Comparison of ENCODE assay signal across 20 cellular contexts in the genomic region with DNA sequence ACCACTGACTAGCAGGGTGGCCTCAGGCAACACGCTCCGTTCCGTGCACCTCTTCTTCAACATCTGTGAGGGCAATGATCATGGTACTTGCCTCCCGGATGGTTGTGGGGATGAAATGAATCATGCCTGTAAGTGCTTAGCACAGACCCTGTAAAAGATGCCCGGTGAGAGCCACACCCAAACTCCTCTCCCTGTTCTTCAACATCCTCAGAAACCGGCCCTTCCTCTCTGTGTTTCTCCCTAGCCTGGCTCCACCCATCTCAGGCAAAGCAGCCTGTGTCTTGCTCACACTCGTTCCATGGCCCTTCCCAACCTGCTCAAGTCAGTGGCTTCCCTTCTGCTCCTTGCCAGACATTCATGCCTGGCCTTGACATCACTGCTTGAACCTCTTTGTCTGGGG. TPM values are rescaled to one million over a fixed set of nuclear protein-coding genes. Genes with fewer than 3 reads are reported as not detected.
DNase-seq lines count a peak whose midpoint lies in the region; ATAC-seq, FAIRE-seq and TF ChIP-seq lines count a peak whose summit lies in the region.
"Had no signal": no experiment of that assay in that cellular context is flagged by ENCODE, and none has a peak within 500 bp of the region (broad histone marks: within the 10 kb centered on the region; RNA-seq: fewer than 3 reads in every experiment).

No MANE protein-coding gene starts in this region.

- in situ Hi-C loops in IMR-90 (cut with MboI; ENCODE audit: low sequenced_read_pairs): no loop called here

- intact Hi-C loops in IMR-90 (cut with micrococcal nuclease) (no loop called here), mucosa of descending colon (cut with DNase I, micrococcal nuclease) (no loop called here), right lobe of liver (cut with DNase I) (no loop called here)

- H2AK5ac ChIP-seq in IMR-90 (ENCODE audit: low read depth, low read length): peak overlapping the region; percentile 99

- H3K4me3 Mint-ChIP-seq in endothelial cell (ENCODE audit: unreplicated experiment): no peak overlapping the region
- H3K4me3 Mint-ChIP-seq: activated B cell treated with CpG ODN at 0.5 μM for 24 hours; activated naive CD4-positive, alpha-beta T cell treated with anti-CD3 and anti-CD28 coated beads, Interleukin-2, amount 10 ng/mL, durations not matched to agents 7 days and 5 days; stimulated activated naive B cell treated with anti-CD40 and anti-IgM and Interleukin-4, amounts not matched to agents 10 μg/mL and 1 μg/mL and 100 μg/mL, for 72 hours; T-cell had no signal

- H4K20me1 ChIP-seq in IMR-90 (ENCODE audit: insufficient read depth, low read length): no peaks in the 10 kb centered on the region
- H4K20me1 ChIP-seq: BLaER1 had no signal

- H2BK120ac ChIP-seq in IMR-90 (ENCODE audit: low read depth, low read length): peak overlapping the region; percentile 82

- H3K27me3 ChIP-seq in IMR-90 (ENCODE audit: control insufficient read depth, insufficient read depth, low read length): no peaks in the 10 kb centered on the region
- no peaks in the 10 kb centered on the region for H3K27me3 ChIP-seq in right lobe of liver
- H3K27me3 ChIP-seq: BLaER1, cardiac muscle cell had no signal

- H2BK5ac ChIP-seq in IMR-90 (ENCODE audit: low read depth, low read length, poor library complexity, severe bottlenecking): peak overlapping the region; percentile 67

- H4K91ac ChIP-seq in IMR-90 (ENCODE audit: insufficient read depth, low read depth, low read length): peak overlapping the region; percentile 85

- H4K5ac ChIP-seq in IMR-90 (ENCODE audit: low read depth, low read length): peak overlapping the region; percentile 55

- dilution Hi-C loops in IMR-90 (cut with HindIII; ENCODE audit: low sequenced_read_pairs, unreplicated experiment): no loop called here

- H4K8ac ChIP-seq in IMR-90 (ENCODE audit: low read depth in 2 of 2, low read length in 2 of 2): peak overlapping the region; percentile 79 to 91; a peak in 3 of 4 replicates

- H3K4me2 ChIP-seq in IMR-90 (ENCODE audit: low read depth, low read length): no peak overlapping the region
- H3K4me2 ChIP-seq: BLaER1 had no signal

- H3K9me3 Mint-ChIP-seq in endothelial cell (ENCODE audit: unreplicated experiment): no peaks in the 10 kb centered on the region
- H3K9me3 Mint-ChIP-seq: activated B cell treated with CpG ODN at 0.5 μM for 24 hours; activated naive CD4-positive, alpha-beta T cell treated with anti-CD3 and anti-CD28 coated beads, Interleukin-2, amount 10 ng/mL, durations not matched to agents 7 days and 5 days; stimulated activated naive B cell treated with anti-CD40 and anti-IgM and Interleukin-4, amounts not matched to agents 10 μg/mL and 1 μg/mL and 100 μg/mL, for 72 hours; T-cell had no signal

- H3K18ac ChIP-seq in IMR-90 (ENCODE audit: low read depth, low read length): peak overlapping the region; percentile 92

- TF ChIP-seq CTCF in IMR-90 (conservative IDR thresholded peaks at IDR 0.05; ENCODE audit: low read depth, low read length) (no peak), choroid plexus epithelial cell (conservative IDR thresholded peaks at IDR 0.05; ENCODE audit: low read depth, low read length) (no peak), mucosa of descending colon (IDR thresholded peaks at IDR 0.05) (no peak), right lobe of liver (IDR thresholded peaks at IDR 0.05) (no peak), endothelial cell (IDR thresholded peaks at IDR 0.05; ENCODE audit: unreplicated experiment) (no peak), D721Med (IDR thresholded peaks at IDR 0.05; ENCODE audit: insufficient read depth, missing control alignments) (no peak)

- peak overlapping the region; percentile 85 for H2BK20ac ChIP-seq in IMR-90 (ENCODE audit: low read depth, low read length)

- no CpG with 5 or more reads among the region's 7 CpGs for WGBS in IMR-90 (ENCODE audit: extremely low coverage in 2 of 2, insufficient read length in 1 of 2), 2 experiments
- 59% methylated on average over 7 of the region's 7 CpGs for WGBS in right lobe of liver (ENCODE audit: insufficient coverage, low coverage, low lambda C conversion rate, missing lambda C conversion rate)

- BruUV-seq in IMR-90 (replicated peaks; lab: Mats Ljungman, UMichigan): no TSS peak

- no peaks in the 10 kb centered on the region for H3K4me1 Mint-ChIP-seq in endothelial cell (ENCODE audit: unreplicated experiment)
- H3K4me1 Mint-ChIP-seq: activated B cell treated with CpG ODN at 0.5 μM for 24 hours; activated naive CD4-positive, alpha-beta T cell treated with anti-CD3 and anti-CD28 coated beads, Interleukin-2, amount 10 ng/mL, durations not matched to agents 7 days and 5 days; T-cell had no signal

- peak overlapping the region; percentile 94 for H2AK9ac ChIP-seq in IMR-90 (replicated peaks; ENCODE audit: low read depth, low read length, poor library complexity)

- no peak overlapping the region for H3K9ac ChIP-seq in IMR-90 (ENCODE audit: low read depth, low read length)
- H3K9ac ChIP-seq: BLaER1 had no signal

- H3K9me1 ChIP-seq in IMR-90 (ENCODE audit: insufficient read depth, low read length): peaks cover 16% of the 10 kb centered on the region

- no peak for TF ChIP-seq RAD21 in IMR-90 (IDR thresholded peaks at IDR 0.05; ENCODE audit: low read length)

- H3K36me3 Mint-ChIP-seq in endothelial cell (ENCODE audit: low read depth, unreplicated experiment): no peaks in the 10 kb centered on the region
- H3K36me3 Mint-ChIP-seq: activated naive CD4-positive, alpha-beta T cell treated with anti-CD3 and anti-CD28 coated beads, Interleukin-2, amount 10 ng/mL, durations not matched to agents 7 days and 5 days; stimulated activated naive B cell treated with anti-CD40 and anti-IgM and Interleukin-4, amounts not matched to agents 10 μg/mL and 1 μg/mL and 100 μg/mL, for 72 hours; T-cell had no signal

- H3K79me1 ChIP-seq in IMR-90 (ENCODE audit: low read depth in 1 of 2, low read length in 2 of 2): 0 out of 4 replicates have a peak, but pooled peaks cover 0 to 3% of the 10 kb centered on the region in 2 experiments

- H2BK15ac ChIP-seq in IMR-90 (ENCODE audit: low read depth, low read length): peak overlapping the region; percentile 99; the same call in 2 of the 3 replicates

- CTCF ChIA-PET in IMR-90 (lab: Yijun Ruan, JAX): interaction anchor here (0.6 kb wide), 1 partner anchor 30 kb away, joined by 5 read pairs; no protein-coding TSS in a partner anchor

- H3K27me3 Mint-ChIP-seq in endothelial cell (ENCODE audit: unreplicated experiment): peaks cover 17% of the 10 kb centered on the region

- no peak for TF ChIP-seq POLR2A in IMR-90 (IDR thresholded peaks at IDR 0.05; ENCODE audit: low read depth, low read length)
- no peak for TF ChIP-seq POLR2A in right lobe of liver (IDR thresholded peaks at IDR 0.05)

- no peak for FAIRE-seq in D721Med (lab: Jason Lieb, UNC)

- H3K4ac ChIP-seq in IMR-90 (ENCODE audit: low read depth, low read length): peak overlapping the region; percentile 92

- H2AFZ ChIP-seq in IMR-90 (replicated peaks; ENCODE audit: low read length, poor library complexity): peak overlapping the region; percentile 68

- 0 out of 2 replicates have a peak overlapping the region, but pooled peaks have one; percentile 16 for H3K23ac ChIP-seq in IMR-90 (ENCODE audit: low read depth, low read length)

- H3K4me3 ChIP-seq in IMR-90 (ENCODE audit: insufficient read depth, low read depth, low read length): no peak overlapping the region
- H3K4me3 ChIP-seq in choroid plexus epithelial cell (ENCODE audit: low read depth, low read length): no peak overlapping the region
- no peak overlapping the region for H3K4me3 ChIP-seq in mucosa of descending colon
- H3K4me3 ChIP-seq in right lobe of liver: no peak overlapping the region
- H3K4me3 ChIP-seq: BLaER1, cardiac muscle cell had no signal

- H3K4me1 ChIP-seq in IMR-90 (ENCODE audit: control insufficient read depth, insufficient read depth, low read length) (peaks cover 7% of the 10 kb centered on the region), mucosa of descending colon (ENCODE audit: low read depth) (no peaks in the 10 kb centered on the region), right lobe of liver (no peaks in the 10 kb centered on the region)

- H3K9me3 ChIP-seq in IMR-90 (ENCODE audit: control insufficient read depth, insufficient read depth, low read length) (no peaks in the 10 kb centered on the region), mucosa of descending colon (no peaks in the 10 kb centered on the region), right lobe of liver (no peaks in the 10 kb centered on the region)
- H3K9me3 ChIP-seq: BLaER1 had no signal

- no peak overlapping the region for H3K27ac Mint-ChIP-seq in endothelial cell (ENCODE audit: unreplicated experiment)
- H3K27ac Mint-ChIP-seq: activated B cell treated with CpG ODN at 0.5 μM for 24 hours; activated naive CD4-positive, alpha-beta T cell treated with anti-CD3 and anti-CD28 coated beads, Interleukin-2, amount 10 ng/mL, durations not matched to agents 7 days and 5 days; stimulated activated naive B cell treated with anti-CD40 and anti-IgM and Interleukin-4, amounts not matched to agents 10 μg/mL and 1 μg/mL and 100 μg/mL, for 72 hours; T-cell had no signal

- POLR2A ChIA-PET in IMR-90 (lab: Charles Lee; ENCODE audit: unreplicated experiment): no interaction called here

- no peaks in the 10 kb centered on the region for H3K36me3 ChIP-seq in IMR-90 (ENCODE audit: control insufficient read depth, insufficient read depth, low read length)
- no peaks in the 10 kb centered on the region for H3K36me3 ChIP-seq in mucosa of descending colon (ENCODE audit: low read depth)
- no peaks in the 10 kb centered on the region for H3K36me3 ChIP-seq in right lobe of liver
- H3K36me3 ChIP-seq: BLaER1, cardiac muscle cell had no signal

- peak overlapping the region; percentile 38 for H3K14ac ChIP-seq in IMR-90 (replicated peaks; ENCODE audit: low read depth, low read length)

- H3K56ac ChIP-seq in IMR-90 (ENCODE audit: extremely low read depth, insufficient read depth, low read length): no peak overlapping the region

- H3K27ac ChIP-seq in IMR-90 (ENCODE audit: insufficient read depth, low read length): no peak overlapping the region
- H3K27ac ChIP-seq in right lobe of liver: no peak overlapping the region
- H3K27ac ChIP-seq: BLaER1, cardiac muscle cell had no signal

- DNase-seq in EH (ENCODE audit: low read depth) (peak; percentile 34), IMR-90 (peak; percentile 27), choroid plexus epithelial cell (ENCODE audit: low read depth) (peak; percentile 21), mucosa of descending colon (no peak), right lobe of liver (no peak), endothelial cell (ENCODE audit: low spot score) (no peak), D721Med (ENCODE audit: insufficient read length, low spot score) (no peak), DMS153 (lab: John Stamatoyannopoulos, UW) (no peak)
- DNase-seq: activated B cell treated with CpG ODN at 0.5 μM for 24 hours; activated naive CD4-positive, alpha-beta T cell treated with anti-CD3 and anti-CD28 coated beads, Interleukin-2, amount 10 ng/mL, durations not matched to agents 7 days and 5 days; Kasumi-1; NCI-H1694 treated with DMSO at 0.1 percent for 48 hours; NCI-H524; occipital lobe; stimulated activated naive B cell treated with anti-CD40 and anti-IgM and Interleukin-4, amounts not matched to agents 10 μg/mL and 1 μg/mL and 100 μg/mL, for 72 hours; T-cell had no signal

- ATAC-seq in IMR-90 (ENCODE audit: low read depth): 0 out of 2 replicates have a peak, but pooled peaks have one; percentile 8
- peak; percentile 21 for ATAC-seq in mucosa of descending colon
- no peak for ATAC-seq in right lobe of liver
- ATAC-seq: stimulated activated naive B cell treated with anti-CD40 and anti-IgM and Interleukin-4, amounts not matched to agents 10 μg/mL and 1 μg/mL and 100 μg/mL, for 72 hours; T-cell had no signal

RNA-seq across cellular contexts. Expression of a gene that starts 5.8 kb away (rescaled TPM):
- total RNA-seq in IMR-90 (2012; rRNA removed): 0.28 and 0.36 TPM in 2 replicates
- polyA plus RNA-seq in IMR-90 (2012; rRNA removed): 2.2 and 2.4 TPM in 2 replicates
- 1.8 and 3.3 TPM in 2 replicates for polyA plus RNA-seq in IMR-90 (2012; cell fraction: cytosol; rRNA removed)
- polyA plus RNA-seq in IMR-90 (2012; cell fraction: nucleus; rRNA removed; ENCODE audit: low replicate concordance): 1.3 and 3.8 TPM in 2 replicates
- 10 to 100 TPM in 2 of 3 donors, 1 to 10 TPM in 1; 8.2 to 14.3 (median 10.7) TPM for total RNA-seq in mucosa of descending colon
- 1 to 10 TPM; 1.0 to 4.0 (median 2.0) TPM for total RNA-seq in right lobe of liver
- 56.9 TPM for total RNA-seq in endothelial cell (ENCODE audit: unreplicated experiment)

RNA-seq across cellular contexts. Expression of a gene that starts 8.8 kb away (rescaled TPM):
- total RNA-seq in IMR-90 (2012; rRNA removed): 0.56 and 0.72 TPM in 2 replicates
- polyA plus RNA-seq in IMR-90 (2012; rRNA removed): 6.4 and 6.9 TPM in 2 replicates
- polyA plus RNA-seq in IMR-90 (2012; cell fraction: cytosol; rRNA removed): 5.1 and 5.4 TPM in 2 replicates
- 1.8 and 3.5 TPM in 2 replicates for polyA plus RNA-seq in IMR-90 (2012; cell fraction: nucleus; rRNA removed; ENCODE audit: low replicate concordance)
- not detected for total RNA-seq in mucosa of descending colon
- under 1 TPM in 1 of 6 experiments, not detected in 5; 0.24 TPM for total RNA-seq in right lobe of liver
- total RNA-seq in endothelial cell (ENCODE audit: unreplicated experiment): 0.18 TPM
- total RNA-seq: activated B cell treated with CpG ODN at 0.5 μM for 24 hours, kidney epithelial cell, occipital lobe, urinary bladder had no signal
- polyA plus RNA-seq: cardiac muscle cell had no signal

RNA-seq across cellular contexts. Expression of a gene that starts 14.0 kb away (rescaled TPM):
- total RNA-seq in IMR-90 (2012; rRNA removed): not detected in 2 replicates
- polyA plus RNA-seq in IMR-90 (2012; rRNA removed): not detected in 2 replicates
- polyA plus RNA-seq in IMR-90 (2012; cell fraction: cytosol; rRNA removed): not detected in 2 replicates
- not detected in 2 replicates for polyA plus RNA-seq in IMR-90 (2012; cell fraction: nucleus; rRNA removed; ENCODE audit: low replicate concordance)
- not detected for total RNA-seq in mucosa of descending colon
- not detected for total RNA-seq in right lobe of liver
- not detected for total RNA-seq in endothelial cell (ENCODE audit: unreplicated experiment)
- total RNA-seq: activated B cell treated with CpG ODN at 0.5 μM for 24 hours, cardiac muscle cell, kidney epithelial cell, occipital lobe, T-cell, urinary bladder had no signal
- polyA plus RNA-seq: cardiac muscle cell, urinary bladder had no signal

RNA-seq across cellular contexts. Expression of a gene that starts 26.1 kb away (rescaled TPM):
- 59.2 and 67.6 TPM in 2 replicates for total RNA-seq in IMR-90 (2012; rRNA removed)
- polyA plus RNA-seq in IMR-90 (2012; rRNA removed): 108 and 132 TPM in 2 replicates
- 134 and 148 TPM in 2 replicates for polyA plus RNA-seq in IMR-90 (2012; cell fraction: cytosol; rRNA removed)
- 73.5 and 106 TPM in 2 replicates for polyA plus RNA-seq in IMR-90 (2012; cell fraction: nucleus; rRNA removed; ENCODE audit: low replicate concordance)
- total RNA-seq in mucosa of descending colon: 10 to 100 TPM; 54.4 to 62.8 (median 58.2) TPM
- 10 to 100 TPM; 29.4 to 65.7 (median 36.2) TPM for total RNA-seq in right lobe of liver
- total RNA-seq in endothelial cell (ENCODE audit: unreplicated experiment): 62.0 TPM

RNA-seq across cellular contexts. Expression of a gene that starts 29.0 kb away (rescaled TPM):
- total RNA-seq in IMR-90 (2012; rRNA removed) (not detected in 2 replicates), mucosa of descending colon (not detected), right lobe of liver (not detected), endothelial cell (ENCODE audit: unreplicated experiment) (not detected)
- polyA plus RNA-seq in IMR-90 (2012; rRNA removed): not detected in 2 replicates
- polyA plus RNA-seq in IMR-90 (2012; cell fraction: cytosol; rRNA removed): not detected in 2 replicates
- not detected in 2 replicates for polyA plus RNA-seq in IMR-90 (2012; cell fraction: nucleus; rRNA removed; ENCODE audit: low replicate concordance)
- total RNA-seq: activated B cell treated with CpG ODN at 0.5 μM for 24 hours, cardiac muscle cell, kidney epithelial cell, occipital lobe, T-cell, urinary bladder had no signal
- polyA plus RNA-seq: urinary bladder had no signal

Comparison
In these comparisons a context has a peak if more than half of its experiments do, and no peak if none do; other contexts are left out.
1. DNase-seq: peak in EH (single experiment), IMR-90 (single experiment) and choroid plexus epithelial cell (single experiment); none in mucosa of descending colon (0 of 3), right lobe of liver (0 of 3), endothelial cell (single experiment), D721Med (single experiment) and DMS153 (single experiment).
2. ATAC-seq: peak in IMR-90 (single experiment) and mucosa of descending colon (single experiment); none in right lobe of liver (0 of 4).